1 cellular context compared by ENCODE assay signal in the genomic region with DNA sequence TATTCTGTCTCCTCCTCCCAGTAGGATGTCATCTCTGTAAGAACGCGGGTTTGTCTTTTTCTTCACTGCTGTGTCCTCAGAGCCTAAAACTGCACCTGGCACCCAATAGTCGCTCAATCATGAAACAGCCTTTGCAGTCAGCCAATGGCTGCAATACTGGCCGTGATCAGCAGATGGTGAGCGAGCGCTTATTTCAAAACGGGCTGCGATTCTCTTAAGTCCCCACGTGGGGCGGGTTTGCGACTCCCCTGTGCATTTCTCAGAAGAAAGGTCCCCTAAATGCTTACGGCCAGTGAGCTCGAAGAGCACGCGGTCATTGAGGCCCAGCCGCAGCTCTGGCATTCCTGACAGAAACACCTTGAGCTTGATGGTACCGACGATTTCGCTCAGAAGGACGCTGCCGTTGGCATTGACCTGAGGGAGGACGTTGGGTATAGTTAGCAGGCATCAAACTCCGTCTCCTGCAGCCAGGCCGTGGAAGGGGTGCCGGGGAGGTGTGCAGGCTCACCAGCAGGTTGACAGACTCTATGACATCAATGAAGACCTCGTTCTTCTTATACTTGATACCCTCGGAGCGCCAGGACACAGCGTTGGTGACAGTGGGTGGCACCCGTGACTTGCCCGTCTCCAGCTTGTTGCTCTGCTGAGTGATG.
TF ChIP-seq lines count a peak whose summit lies in the region.

No MANE protein-coding gene starts in this region.

TF ChIP-seq in HepG2, 621 proteins besides CTCF, POLR2A, EP300 and RAD21 (continued from another document):
- TF ChIP-seq BCL3 (CRISPR knock-in tag; IDR thresholded peaks at IDR 0.05) (0 out of 2 replicates have a peak, but pooled peaks have one; percentile 42), ZNF598 (CRISPR knock-in tag; IDR thresholded peaks at IDR 0.05; ENCODE audit: borderline replicate concordance) (0 out of 2 replicates have a peak, but pooled peaks have one; percentile 50), HNRNPLL (IDR thresholded peaks at IDR 0.05; ENCODE audit: low read depth, low read length, poor library complexity, severe bottlenecking) (peak; percentile 56), ZMAT3 (CRISPR knock-in tag; conservative IDR thresholded peaks at IDR 0.05) (0 out of 2 replicates have a peak, but pooled peaks have one; percentile 42), ZKSCAN5 (CRISPR knock-in tag; IDR thresholded peaks at IDR 0.05) (no peak), ZNF704 (CRISPR knock-in tag; IDR thresholded peaks at IDR 0.05; ENCODE audit: borderline replicate concordance) (no peak), XRCC5 (optimal IDR thresholded peaks at IDR 0.05; ENCODE audit: low read length) (peak; percentile 83), KLF13 (CRISPR knock-in tag; IDR thresholded peaks at IDR 0.05) (no peak), MAFK (conservative IDR thresholded peaks at IDR 0.05 in 1 of 2, IDR thresholded peaks at IDR 0.05 in 1 of 2; ENCODE audit: low read length in 2 of 2) (no peak), SMAD3 (CRISPR knock-in tag; IDR thresholded peaks at IDR 0.05) (peak; percentile 36; the same call in 1 of the 2 replicates), PITX1 (CRISPR knock-in tag; IDR thresholded peaks at IDR 0.05) (no peak), FOXA3 (CRISPR knock-in tag; IDR thresholded peaks at IDR 0.05) (peak; percentile 27; the same call in 1 of the 2 replicates), SSRP1 (CRISPR knock-in tag; IDR thresholded peaks at IDR 0.05) (no peak), MEIS1 (CRISPR knock-in tag; IDR thresholded peaks at IDR 0.05; ENCODE audit: borderline replicate concordance) (no peak), ZFYVE20 (CRISPR knock-in tag; IDR thresholded peaks at IDR 0.05; ENCODE audit: borderline replicate concordance, low read depth) (no peak), ZFY (CRISPR knock-in tag; IDR thresholded peaks at IDR 0.05) (no peak), MTF1 (CRISPR knock-in tag; IDR thresholded peaks at IDR 0.05) (no peak), TOE1 (CRISPR knock-in tag; IDR thresholded peaks at IDR 0.05) (no peak), SIN3A (IDR thresholded peaks at IDR 0.05; ENCODE audit: borderline replicate concordance, low read depth, low read length) (no peak), ZNF230 (CRISPR knock-in tag; IDR thresholded peaks at IDR 0.05) (no peak), RXRA (CRISPR knock-in tag; IDR thresholded peaks at IDR 0.05) (peak; percentile 29; the same call in 1 of the 2 replicates), GATAD2A (CRISPR knock-in tag; IDR thresholded peaks at IDR 0.05) (peak; percentile 50; the same call in 1 of the 2 replicates), NR2F6 (IDR thresholded peaks at IDR 0.05) (no peak), NR2F6 (CRISPR knock-in tag; IDR thresholded peaks at IDR 0.05) (0 out of 2 replicates have a peak, but pooled peaks have one; percentile 32), PCBP2 (optimal IDR thresholded peaks at IDR 0.05; ENCODE audit: low read depth, low read length, poor library complexity, severe bottlenecking) (no peak), SNAPC2 (CRISPR knock-in tag; IDR thresholded peaks at IDR 0.05) (no peak), SATB2 (CRISPR knock-in tag; IDR thresholded peaks at IDR 0.05) (no peak), HOXA7 (CRISPR knock-in tag; IDR thresholded peaks at IDR 0.05) (no peak)
- TF ChIP-seq, protein P1, sequence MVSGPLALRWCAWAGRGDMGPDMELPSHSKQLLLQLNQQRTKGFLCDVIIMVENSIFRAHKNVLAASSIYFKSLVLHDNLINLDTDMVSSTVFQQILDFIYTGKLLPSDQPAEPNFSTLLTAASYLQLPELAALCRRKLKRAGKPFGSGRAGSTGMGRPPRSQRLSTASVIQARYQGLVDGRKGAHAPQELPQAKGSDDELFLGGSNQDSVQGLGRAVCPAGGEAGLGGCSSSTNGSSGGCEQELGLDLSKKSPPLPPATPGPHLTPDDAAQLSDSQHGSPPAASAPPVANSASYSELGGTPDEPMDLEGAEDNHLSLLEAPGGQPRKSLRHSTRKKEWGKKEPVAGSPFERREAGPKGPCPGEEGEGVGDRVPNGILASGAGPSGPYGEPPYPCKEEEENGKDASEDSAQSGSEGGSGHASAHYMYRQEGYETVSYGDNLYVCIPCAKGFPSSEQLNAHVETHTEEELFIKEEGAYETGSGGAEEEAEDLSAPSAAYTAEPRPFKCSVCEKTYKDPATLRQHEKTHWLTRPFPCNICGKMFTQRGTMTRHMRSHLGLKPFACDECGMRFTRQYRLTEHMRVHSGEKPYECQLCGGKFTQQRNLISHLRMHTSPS (CRISPR knock-in tag; IDR thresholded peaks at IDR 0.05; ENCODE audit: low read depth), result no peak
- TF ChIP-seq, protein P2, sequence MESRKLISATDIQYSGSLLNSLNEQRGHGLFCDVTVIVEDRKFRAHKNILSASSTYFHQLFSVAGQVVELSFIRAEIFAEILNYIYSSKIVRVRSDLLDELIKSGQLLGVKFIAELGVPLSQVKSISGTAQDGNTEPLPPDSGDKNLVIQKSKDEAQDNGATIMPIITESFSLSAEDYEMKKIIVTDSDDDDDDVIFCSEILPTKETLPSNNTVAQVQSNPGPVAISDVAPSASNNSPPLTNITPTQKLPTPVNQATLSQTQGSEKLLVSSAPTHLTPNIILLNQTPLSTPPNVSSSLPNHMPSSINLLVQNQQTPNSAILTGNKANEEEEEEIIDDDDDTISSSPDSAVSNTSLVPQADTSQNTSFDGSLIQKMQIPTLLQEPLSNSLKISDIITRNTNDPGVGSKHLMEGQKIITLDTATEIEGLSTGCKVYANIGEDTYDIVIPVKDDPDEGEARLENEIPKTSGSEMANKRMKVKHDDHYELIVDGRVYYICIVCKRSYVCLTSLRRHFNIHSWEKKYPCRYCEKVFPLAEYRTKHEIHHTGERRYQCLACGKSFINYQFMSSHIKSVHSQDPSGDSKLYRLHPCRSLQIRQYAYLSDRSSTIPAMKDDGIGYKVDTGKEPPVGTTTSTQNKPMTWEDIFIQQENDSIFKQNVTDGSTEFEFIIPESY (CRISPR knock-in tag; IDR thresholded peaks at IDR 0.05), result peak; percentile 38; the same call in 1 of the 2 replicates
- TF ChIP-seq, protein P3, sequence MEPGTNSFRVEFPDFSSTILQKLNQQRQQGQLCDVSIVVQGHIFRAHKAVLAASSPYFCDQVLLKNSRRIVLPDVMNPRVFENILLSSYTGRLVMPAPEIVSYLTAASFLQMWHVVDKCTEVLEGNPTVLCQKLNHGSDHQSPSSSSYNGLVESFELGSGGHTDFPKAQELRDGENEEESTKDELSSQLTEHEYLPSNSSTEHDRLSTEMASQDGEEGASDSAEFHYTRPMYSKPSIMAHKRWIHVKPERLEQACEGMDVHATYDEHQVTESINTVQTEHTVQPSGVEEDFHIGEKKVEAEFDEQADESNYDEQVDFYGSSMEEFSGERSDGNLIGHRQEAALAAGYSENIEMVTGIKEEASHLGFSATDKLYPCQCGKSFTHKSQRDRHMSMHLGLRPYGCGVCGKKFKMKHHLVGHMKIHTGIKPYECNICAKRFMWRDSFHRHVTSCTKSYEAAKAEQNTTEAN (CRISPR knock-in tag; conservative IDR thresholded peaks at IDR 0.05), result no peak
TF ChIP-seq in HepG2: peak in this region for 92.
